In genomic region chr17:58369214-58370031, GRCh38 we compare ENCODE assay signal across 23 cellular contexts. TPM values are rescaled to one million over a fixed set of nuclear protein-coding genes. Genes with fewer than 3 reads are reported as not detected.
A peak's percentile ranks its signal among the peaks of the same experiment; 100 is the strongest.
DNase-seq lines count a peak whose midpoint lies in the region; ATAC-seq and TF ChIP-seq lines count a peak whose summit lies in the region.
"Had no signal": no experiment of that assay in that cellular context is flagged by ENCODE, and none has a peak within 500 bp of the region (broad histone marks: within the 10 kb centered on the region; RNA-seq: fewer than 3 reads in every experiment).

No MANE protein-coding gene starts in this region.

- H3K27me3 ChIP-seq in CD4-positive, CD25-positive, alpha-beta regulatory T cell (ENCODE audit: control insufficient read depth, insufficient read depth, low read length) = no peaks in the 10 kb centered on the region

- no peaks in the 10 kb centered on the region for H3K36me3 ChIP-seq in CD4-positive, CD25-positive, alpha-beta regulatory T cell (ENCODE audit: control insufficient read depth, insufficient read depth, low read length)

- ATAC-seq in CD4-positive, CD25-positive, alpha-beta regulatory T cell (ENCODE audit: low read depth in 2 of 2) = no peak
- ATAC-seq in natural killer cell (peak in 2 of 3 donors; percentile 52 to 57), GM18909 (IDR thresholded peaks at IDR 0.05; ENCODE audit: poor library complexity, unreplicated experiment) (no peak), GM21515 (IDR thresholded peaks at IDR 0.05; ENCODE audit: unreplicated experiment) (no peak)
- ATAC-seq: GM23338, sciatic nerve had no signal

- H3K27ac ChIP-seq in CD4-positive, CD25-positive, alpha-beta regulatory T cell (ENCODE audit: insufficient read depth, low read length, poor library complexity, severe bottlenecking) = no peak overlapping the region
- H3K27ac ChIP-seq: KMS-11 had no signal

- peak overlapping the region in 2 of 3 donors; percentile 73 to 86 for H3K27ac Mint-ChIP-seq in CD4-positive, CD25-positive, alpha-beta regulatory T cell
- H3K27ac Mint-ChIP-seq in endothelial cell (ENCODE audit: unreplicated experiment) (no peak overlapping the region), natural killer cell (peak overlapping the region; percentile 81 to 88), chondrocyte (ENCODE audit: unreplicated experiment) (no peak overlapping the region)
- H3K27ac Mint-ChIP-seq: dendritic cell treated with granulocyte-macrophage colony-stimulating factor and Interleukin-4, amounts not matched to agents 40 ng/mL and 50 ng/mL, for 4 days; GM23338 had no signal

- no peaks in the 10 kb centered on the region for H3K4me1 ChIP-seq in CD4-positive, CD25-positive, alpha-beta regulatory T cell (ENCODE audit: control insufficient read depth, insufficient read depth, low read length, poor library complexity, severe bottlenecking)

- DNase-seq in CD4-positive, CD25-positive, alpha-beta regulatory T cell = no peak
- DNase-seq in HuH-7.5 (ENCODE audit: low spot score) (peak; percentile 59), endothelial cell (ENCODE audit: low spot score) (no peak), natural killer cell (no peak), chondrocyte (ENCODE audit: low spot score) (no peak)
- no peak for DNase-seq in effector CD8-positive, alpha-beta T cell (lab: John Stamatoyannopoulos, UW)
- DNase-seq: activated CD4-positive, alpha-beta T cell treated with anti-CD3 and anti-CD28 coated beads for 4 hours; activated CD8-positive, alpha-beta memory T cell treated with anti-CD3 and anti-CD28 coated beads, Interleukin-2, amount 50 U/mL, for 4 hours; activated naive CD4-positive, alpha-beta T cell treated with Interleukin-2 at 50 U/mL for 16 hours; mammary epithelial cell; NCI-H1105; NCI-H526; occipital lobe; stimulated activated CD4-positive, alpha-beta T cell treated with anti-CD3 and anti-CD28 coated beads, Interleukin-1b, Interleukin-23, amount 100 ng/mL, for 48 hours had no signal

- peaks cover 19% of the 10 kb centered on the region for H3K36me3 Mint-ChIP-seq in CD4-positive, CD25-positive, alpha-beta regulatory T cell
- H3K36me3 Mint-ChIP-seq in endothelial cell (ENCODE audit: low read depth, unreplicated experiment) = no peaks in the 10 kb centered on the region
- H3K36me3 Mint-ChIP-seq in natural killer cell = no peaks in the 10 kb centered on the region
- H3K36me3 Mint-ChIP-seq in chondrocyte (ENCODE audit: low read depth) = no peaks in the 10 kb centered on the region

- no peak overlapping the region for H3K4me3 ChIP-seq in CD4-positive, CD25-positive, alpha-beta regulatory T cell (ENCODE audit: low read depth, low read length)
- H3K4me3 ChIP-seq: GM23338 had no signal

- H3K27me3 Mint-ChIP-seq in CD4-positive, CD25-positive, alpha-beta regulatory T cell = no peaks in the 10 kb centered on the region
- H3K27me3 Mint-ChIP-seq in endothelial cell (ENCODE audit: unreplicated experiment) (peaks cover 1% of the 10 kb centered on the region), natural killer cell (ENCODE audit: low read depth in 2 of 2) (no peaks in the 10 kb centered on the region), chondrocyte (ENCODE audit: low read depth) (peaks cover 5% of the 10 kb centered on the region)

- intact Hi-C loops in natural killer cell (cut with micrococcal nuclease) = no loop called here

- no peaks in the 10 kb centered on the region for H3K9me3 ChIP-seq in CD4-positive, CD25-positive, alpha-beta regulatory T cell (ENCODE audit: control insufficient read depth in 2 of 2, low read length in 2 of 2)

- no peak overlapping the region for H3K4me3 Mint-ChIP-seq in CD4-positive, CD25-positive, alpha-beta regulatory T cell
- H3K4me3 Mint-ChIP-seq in endothelial cell (ENCODE audit: unreplicated experiment) = peak overlapping the region; percentile 72
- H3K4me3 Mint-ChIP-seq in natural killer cell = peak overlapping the region; percentile 77
- no peak overlapping the region for H3K4me3 Mint-ChIP-seq in chondrocyte (ENCODE audit: unreplicated experiment)
- H3K4me3 Mint-ChIP-seq: dendritic cell treated with granulocyte-macrophage colony-stimulating factor and Interleukin-4, amounts not matched to agents 40 ng/mL and 50 ng/mL, for 4 days; GM23338 had no signal

- H3K4me1 Mint-ChIP-seq in CD4-positive, CD25-positive, alpha-beta regulatory T cell = peaks cover 0 to 13% (median 8%) of the 10 kb centered on the region in 4 donors
- H3K4me1 Mint-ChIP-seq in endothelial cell (ENCODE audit: unreplicated experiment) (no peaks in the 10 kb centered on the region), natural killer cell (peaks cover 40 to 47% of the 10 kb centered on the region in 2 donors), chondrocyte (ENCODE audit: low read depth) (no peaks in the 10 kb centered on the region)

- H3K9me3 Mint-ChIP-seq in CD4-positive, CD25-positive, alpha-beta regulatory T cell = peaks cover 0 to 2% (median 0%) of the 10 kb centered on the region in 7 donors
- H3K9me3 Mint-ChIP-seq in endothelial cell (ENCODE audit: unreplicated experiment) (no peaks in the 10 kb centered on the region), natural killer cell (no peaks in the 10 kb centered on the region), chondrocyte (ENCODE audit: low read depth) (no peaks in the 10 kb centered on the region)
- H3K9me3 Mint-ChIP-seq: dendritic cell treated with granulocyte-macrophage colony-stimulating factor and Interleukin-4, amounts not matched to agents 40 ng/mL and 50 ng/mL, for 4 days; GM23338 had no signal

- TF ChIP-seq CTCF in endothelial cell (IDR thresholded peaks at IDR 0.05; ENCODE audit: unreplicated experiment) (no peak), natural killer cell (IDR thresholded peaks at IDR 0.05) (no peak), chondrocyte (IDR thresholded peaks at IDR 0.05) (no peak)

RNA-seq across cellular contexts. Expression of gene SUPT4H1, which starts 17.4 kb away (rescaled TPM):
- total RNA-seq in CD4-positive, CD25-positive, alpha-beta regulatory T cell = 52.6 TPM
- 100 to 1,000 TPM; 123 to 177 (median 136) TPM for polyA plus RNA-seq in CD4-positive, CD25-positive, alpha-beta regulatory T cell
- total RNA-seq in endothelial cell (ENCODE audit: unreplicated experiment) (150 TPM), natural killer cell (10 to 100 TPM; 55.9 to 68.3 (median 68.1) TPM), chondrocyte (57.4 to 71.8 TPM (median 62.9 TPM) in 3 replicates)

RNA-seq across cellular contexts. Expression of gene TSPOAP1, which starts 40.8 kb away (rescaled TPM):
- total RNA-seq in CD4-positive, CD25-positive, alpha-beta regulatory T cell = 47.4 TPM
- 1 to 10 TPM in 2 of 4 donors, under 1 TPM in 2; 0.73 to 1.6 (median 0.92) TPM for polyA plus RNA-seq in CD4-positive, CD25-positive, alpha-beta regulatory T cell
- total RNA-seq in endothelial cell (ENCODE audit: unreplicated experiment) (1.3 TPM), natural killer cell (100 to 1,000 TPM; 176 to 282 (median 246) TPM), chondrocyte (1.3 to 2.0 TPM in 2 of 3 replicates, not detected in the other)
- total RNA-seq: SK-MEL-5 had no signal
- polyA plus RNA-seq: mammary epithelial cell had no signal

RNA-seq across cellular contexts. Expression of gene RNF43, which starts 47.9 kb away (rescaled TPM):
- 3.3 TPM for total RNA-seq in CD4-positive, CD25-positive, alpha-beta regulatory T cell
- under 1 TPM in 3 of 4 donors, not detected in 1; 0.23 to 0.90 (median 0.65) TPM for polyA plus RNA-seq in CD4-positive, CD25-positive, alpha-beta regulatory T cell
- total RNA-seq in endothelial cell (ENCODE audit: unreplicated experiment) (0.56 TPM), natural killer cell (1 to 10 TPM in 2 of 3 donors, under 1 TPM in 1; 0.95 to 1.1 (median 1.0) TPM), chondrocyte (0.10 to 0.46 TPM (median 0.15 TPM) in 3 replicates)
- total RNA-seq: subcutaneous adipose tissue had no signal
- polyA plus RNA-seq: AG04450 had no signal

Comparison
In these comparisons a context has a peak if more than half of its experiments do, and no peak if none do; other contexts are left out.
1. ATAC-seq: peak in natural killer cell (2 of 3); none in CD4-positive, CD25-positive, alpha-beta regulatory T cell (0 of 2), GM18909 (single experiment) and GM21515 (single experiment).
2. H3K27ac Mint-ChIP-seq: peak in CD4-positive, CD25-positive, alpha-beta regulatory T cell (2 of 3) and natural killer cell (2 of 2); none in endothelial cell (single experiment) and chondrocyte (single experiment).
3. H3K4me3 Mint-ChIP-seq: peak in endothelial cell (single experiment) and natural killer cell (single experiment); none in CD4-positive, CD25-positive, alpha-beta regulatory T cell (0 of 4) and chondrocyte (single experiment).
4. RNA of gene TSPOAP1, which starts 40.8 kb away (total RNA-seq): 176 to 282 TPM in natural killer cell and 47.4 TPM in CD4-positive, CD25-positive, alpha-beta regulatory T cell (single experiment); 1.3 to 2.0 TPM in chondrocyte and 1.3 TPM in endothelial cell (single experiment); every median in the first group is over 10 times any median in the second.